ENCODE assay signal across 8 cellular contexts in genomic region chr12:45235087-45236025, GRCh38. TPM values are rescaled to one million over a fixed set of nuclear protein-coding genes. Genes with fewer than 3 reads are reported as not detected.
DNase-seq lines count a peak whose midpoint lies in the region; ATAC-seq, FAIRE-seq and TF ChIP-seq lines count a peak whose summit lies in the region.

No MANE protein-coding gene starts in this region.

- no peaks in the 10 kb centered on the region for H3K27me3 ChIP-seq in GM12878 (replicated peaks in 1 of 2; ENCODE audit: control insufficient read depth in 2 of 2, insufficient read depth in 2 of 2, low read length in 1 of 2)
- no peaks in the 10 kb centered on the region for H3K27me3 ChIP-seq in layer of hippocampus (ENCODE audit: control insufficient read depth, insufficient read depth, low read length)
- H3K27me3 ChIP-seq in thyroid gland = no peaks in the 10 kb centered on the region

- H3K9ac ChIP-seq in GM12878 (ENCODE audit: control insufficient read depth, insufficient read depth, low read length) = peak overlapping the region; percentile 14; the same call in 1 of the 2 replicates

- in situ Hi-C loops in GM12878 (cut with MboI) = no loop called here

- RAD21 ChIA-PET in GM12878 (lab: Charles Lee; ENCODE audit: unreplicated experiment) = interaction anchor here (1.3 to 1.8 kb wide), 2 partner anchors 18 to 20 kb away, joined by 5 read pairs; partner anchors contain the start of gene ANO6

- TF ChIP-seq CTCF in GM12878 (IDR thresholded peaks at IDR 0.05 in 2 of 3, conservative IDR thresholded peaks at IDR 0.05 in 1 of 3; ENCODE audit: control insufficient read depth in 2 of 3, extremely low read depth in 1 of 3, insufficient read depth in 1 of 3, low read depth in 3 of 3, low read length in 3 of 3) (no peak), thyroid gland (IDR thresholded peaks at IDR 0.05) (no peak)

- no peaks in the 10 kb centered on the region for H4K20me1 ChIP-seq in GM12878 (ENCODE audit: control insufficient read depth, insufficient read depth)

- peak; percentile 52 for ATAC-seq in GM12878

- H3K9me3 ChIP-seq in GM12878 (replicated peaks; ENCODE audit: control insufficient read depth, insufficient read depth, low read length) (no peaks in the 10 kb centered on the region; the same call in 2 of the 3 replicates), thyroid gland (no peaks in the 10 kb centered on the region)

- SMC1A ChIA-PET in GM12878 (lab: Charles Lee; ENCODE audit: uncharacterized antibody, unreplicated experiment) = interaction anchor here (0.7 to 2.4 kb wide), 5 partner anchors 10 to 93 kb away, joined by 3 to 13 read pairs (median 4); no protein-coding TSS in a partner anchor

- peaks cover 40% of the 10 kb centered on the region for H3K4me1 ChIP-seq in GM12878 (ENCODE audit: control insufficient read depth, insufficient read depth, low read length)
- H3K4me1 ChIP-seq in thyroid gland = peaks cover 26 to 45% of the 10 kb centered on the region in 2 donors

- peak overlapping the region; percentile 45 for H3K4me2 ChIP-seq in GM12878 (ENCODE audit: control insufficient read depth, insufficient read depth)

- peak; percentile 70 for DNase-seq in EH (ENCODE audit: low read depth)
- peak; percentile 47 for DNase-seq in HT-29 (ENCODE audit: low spot score)
- no peak for DNase-seq in GM12878 (ENCODE audit: low read depth, low spot score)
- peak; percentile 29 to 59 for DNase-seq in thyroid gland
- no peak for DNase-seq in NCI-H187 (lab: John Stamatoyannopoulos, UW)
- DNase-seq in NCI-H345 treated with DMSO at 0.1 percent for 48 hours (lab: John Stamatoyannopoulos, UW; ENCODE audit: unreplicated experiment) = no peak
- no peak for DNase-seq in HTR-8/SVneo (ENCODE audit: insufficient read length, low spot score)

- CTCF ChIA-PET in GM12878 (lab: Yijun Ruan, JAX) = interaction anchor here (0.8 to 2.0 kb wide), 5 partner anchors 7 to 20 kb away, joined by 3 to 6 read pairs (median 3); partner anchors contain the start of gene ANO6

- no peaks in the 10 kb centered on the region for H3K36me3 ChIP-seq in GM12878 (ENCODE audit: control insufficient read depth in 2 of 2, insufficient read depth in 2 of 2, low read length in 1 of 2)
- no peaks in the 10 kb centered on the region for H3K36me3 ChIP-seq in thyroid gland

- TF ChIP-seq POLR2A in GM12878 (IDR thresholded peaks at IDR 0.05; ENCODE audit: low read depth, low read length) (no peak), thyroid gland (IDR thresholded peaks at IDR 0.05) (no peak)

- H3K79me2 ChIP-seq in GM12878 (ENCODE audit: control insufficient read depth, insufficient read depth, low read length) = peaks cover 34% of the 10 kb centered on the region

- POLR2A ChIA-PET in GM12878 (lab: Charles Lee) = interaction anchor here (0.7 to 2.5 kb wide), 3 partner anchors 10 to 92 kb away, joined by 3 to 5 read pairs (median 4); no protein-coding TSS in a partner anchor

- FAIRE-seq in GM12878 (lab: Jason Lieb, UNC) (no peak), HTR-8/SVneo (lab: Jason Lieb, UNC) (no peak)

- no peak overlapping the region for H2AFZ ChIP-seq in GM12878 (ENCODE audit: control insufficient read depth, low read depth, low read length)

- H3K27ac ChIP-seq in GM12878 (ENCODE audit: control insufficient read depth, insufficient read depth) (peak overlapping the region; percentile 66), layer of hippocampus (ENCODE audit: low read depth, low read length) (peak overlapping the region; percentile 80), thyroid gland (peak overlapping the region; percentile 65 to 77 (median 76))

- no peak for TF ChIP-seq EP300 in GM12878 (IDR thresholded peaks at IDR 0.05; ENCODE audit: borderline replicate concordance in 1 of 2, control insufficient read depth in 1 of 2, low read depth in 2 of 2, low read length in 2 of 2)

- intact Hi-C loops in GM12878 (cut with micrococcal nuclease; ENCODE audit: unreplicated experiment) = no loop called here
- intact Hi-C loops in thyroid gland (cut with DNase I) = no loop called here

- 83% methylated on average over 4 of the region's 4 CpGs for WGBS in GM12878 (ENCODE audit: insufficient coverage, insufficient replicate concordance, low lambda C conversion rate, missing lambda C conversion rate)
- WGBS in thyroid gland, 2 donors = 52 to 56% methylated on average over 4 of the region's 4 CpGs

- H3K4me3 ChIP-seq in GM12878 = no peak overlapping the region
- H3K4me3 ChIP-seq in thyroid gland (replicated peaks in 1 of 3) = no peak overlapping the region

- BruUV-seq in GM12878 (replicated peaks; lab: Mats Ljungman, UMichigan) = no TSS peak

- no peak for TF ChIP-seq RAD21 in GM12878 (IDR thresholded peaks at IDR 0.05; ENCODE audit: insufficient read depth, low read depth, low read length)

TF ChIP-seq in GM12878, 131 proteins besides CTCF, POLR2A, EP300 and RAD21:
- peak; percentile 40; the same call in 1 of the 2 replicates for TF ChIP-seq JUNB (IDR thresholded peaks at IDR 0.05)
- TF ChIP-seq FOXK2 (IDR thresholded peaks at IDR 0.05) = no peak
- no peak for TF ChIP-seq NFYA (IDR thresholded peaks at IDR 0.05; ENCODE audit: borderline replicate concordance, low read depth, low read length)
- no peak for TF ChIP-seq LARP7 (IDR thresholded peaks at IDR 0.05)
- TF ChIP-seq RAD51 (IDR thresholded peaks at IDR 0.05) = no peak
- TF ChIP-seq HDAC6 (IDR thresholded peaks at IDR 0.05; ENCODE audit: unreplicated experiment) = no peak
- TF ChIP-seq, protein P1, sequence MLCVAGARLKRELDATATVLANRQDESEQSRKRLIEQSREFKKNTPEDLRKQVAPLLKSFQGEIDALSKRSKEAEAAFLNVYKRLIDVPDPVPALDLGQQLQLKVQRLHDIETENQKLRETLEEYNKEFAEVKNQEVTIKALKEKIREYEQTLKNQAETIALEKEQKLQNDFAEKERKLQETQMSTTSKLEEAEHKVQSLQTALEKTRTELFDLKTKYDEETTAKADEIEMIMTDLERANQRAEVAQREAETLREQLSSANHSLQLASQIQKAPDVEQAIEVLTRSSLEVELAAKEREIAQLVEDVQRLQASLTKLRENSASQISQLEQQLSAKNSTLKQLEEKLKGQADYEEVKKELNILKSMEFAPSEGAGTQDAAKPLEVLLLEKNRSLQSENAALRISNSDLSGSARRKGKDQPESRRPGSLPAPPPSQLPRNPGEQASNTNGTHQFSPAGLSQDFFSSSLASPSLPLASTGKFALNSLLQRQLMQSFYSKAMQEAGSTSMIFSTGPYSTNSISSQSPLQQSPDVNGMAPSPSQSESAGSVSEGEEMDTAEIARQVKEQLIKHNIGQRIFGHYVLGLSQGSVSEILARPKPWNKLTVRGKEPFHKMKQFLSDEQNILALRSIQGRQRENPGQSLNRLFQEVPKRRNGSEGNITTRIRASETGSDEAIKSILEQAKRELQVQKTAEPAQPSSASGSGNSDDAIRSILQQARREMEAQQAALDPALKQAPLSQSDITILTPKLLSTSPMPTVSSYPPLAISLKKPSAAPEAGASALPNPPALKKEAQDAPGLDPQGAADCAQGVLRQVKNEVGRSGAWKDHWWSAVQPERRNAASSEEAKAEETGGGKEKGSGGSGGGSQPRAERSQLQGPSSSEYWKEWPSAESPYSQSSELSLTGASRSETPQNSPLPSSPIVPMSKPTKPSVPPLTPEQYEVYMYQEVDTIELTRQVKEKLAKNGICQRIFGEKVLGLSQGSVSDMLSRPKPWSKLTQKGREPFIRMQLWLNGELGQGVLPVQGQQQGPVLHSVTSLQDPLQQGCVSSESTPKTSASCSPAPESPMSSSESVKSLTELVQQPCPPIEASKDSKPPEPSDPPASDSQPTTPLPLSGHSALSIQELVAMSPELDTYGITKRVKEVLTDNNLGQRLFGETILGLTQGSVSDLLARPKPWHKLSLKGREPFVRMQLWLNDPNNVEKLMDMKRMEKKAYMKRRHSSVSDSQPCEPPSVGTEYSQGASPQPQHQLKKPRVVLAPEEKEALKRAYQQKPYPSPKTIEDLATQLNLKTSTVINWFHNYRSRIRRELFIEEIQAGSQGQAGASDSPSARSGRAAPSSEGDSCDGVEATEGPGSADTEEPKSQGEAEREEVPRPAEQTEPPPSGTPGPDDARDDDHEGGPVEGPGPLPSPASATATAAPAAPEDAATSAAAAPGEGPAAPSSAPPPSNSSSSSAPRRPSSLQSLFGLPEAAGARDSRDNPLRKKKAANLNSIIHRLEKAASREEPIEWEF (IDR thresholded peaks at IDR 0.05; ENCODE audit: insufficient replicate concordance, low read depth, low read length) = no peak
- no peak for TF ChIP-seq CHD4 (IDR thresholded peaks at IDR 0.05)
- no peak for TF ChIP-seq MEF2A (IDR thresholded peaks at IDR 0.05; ENCODE audit: insufficient read depth, low read depth, low read length)
TF ChIP-seq in GM12878: peak in this region for 1.

RNA-seq across cellular contexts. Expression of gene ANO6, which starts 19.5 kb away (rescaled TPM):
- total RNA-seq in HT-29 (2014; rRNA removed; shearing (Covaris generic)) = 28.3 and 30.5 TPM in 2 replicates
- total RNA-seq in GM12878 (2013; cell fraction: nucleolus; rRNA removed) = 79.6 and 85.6 TPM in 2 replicates
- total RNA-seq in GM12878 (2014; rRNA removed) (26.9 and 28.5 TPM in 2 replicates), GM12878 (2014; rRNA removed; fragmentation: Illumina TruSeq; extraction: Trizol) (30.3 and 32.3 TPM in 2 replicates), GM12878 (2021) (25.3 and 26.8 TPM in 2 replicates), thyroid gland (10 to 100 TPM; 37.3 to 61.1 (median 48.1) TPM)
- polyA plus RNA-seq in GM12878 (2011; ENCODE audit: low read depth) = 11.7 TPM
- polyA plus RNA-seq in GM12878 (2011; rRNA removed) (30.3 and 41.6 TPM in 2 replicates), GM12878 (2014; fragmentation: Illumina TruSeq; extraction: Trizol) (27.6 and 35.8 TPM in 2 replicates), GM12878 (2014; fragmentation: Nextera tagmentation; extraction: Ambion mirVana) (1 to 10 TPM; 4.6 to 5.6 TPM), GM12878 (2014; rRNA removed) (14.8 and 18.2 TPM in 2 replicates), GM12878 (2016; fragmentation: Nextera tagmentation; extraction: Ambion mirVana) (10 to 100 TPM; 23.4 to 25.2 TPM)
- polyA plus RNA-seq in GM12878 (2011; cell fraction: cytosol; rRNA removed) = 16.8 and 21.9 TPM in 2 replicates
- 18.3 and 20.8 TPM in 2 replicates for polyA plus RNA-seq in GM12878 (2011; cell fraction: nucleus; rRNA removed)
- 15.4 and 22.1 TPM in 2 replicates for polyA plus RNA-seq in GM12878 (2012)
- 45.6 and 46.3 TPM in 2 replicates for polyA minus RNA-seq in GM12878 (2011; rRNA and poly(A)+ RNA removed)
- 14.7 and 15.4 TPM in 2 replicates for polyA minus RNA-seq in GM12878 (2011; cell fraction: cytosol; rRNA and poly(A)+ RNA removed)
- 28.4 and 38.5 TPM in 2 replicates for polyA minus RNA-seq in GM12878 (2011; cell fraction: nucleus; rRNA and poly(A)+ RNA removed)

Comparison
In these comparisons a context has a peak if more than half of its experiments do, and no peak if none do; other contexts are left out.
1. DNase-seq: peak in EH (single experiment), HT-29 (single experiment) and thyroid gland (2 of 2); none in GM12878 (single experiment), NCI-H187 (0 of 2), NCI-H345 treated with DMSO at 0.1 percent for 48 hours (single experiment) and HTR-8/SVneo (single experiment).
2. Peak in every context shown above with its lines, with median percentiles within 50 percentile points of each other: H3K27ac ChIP-seq.